18 cellular contexts compared by ENCODE assay signal in the genomic region with DNA sequence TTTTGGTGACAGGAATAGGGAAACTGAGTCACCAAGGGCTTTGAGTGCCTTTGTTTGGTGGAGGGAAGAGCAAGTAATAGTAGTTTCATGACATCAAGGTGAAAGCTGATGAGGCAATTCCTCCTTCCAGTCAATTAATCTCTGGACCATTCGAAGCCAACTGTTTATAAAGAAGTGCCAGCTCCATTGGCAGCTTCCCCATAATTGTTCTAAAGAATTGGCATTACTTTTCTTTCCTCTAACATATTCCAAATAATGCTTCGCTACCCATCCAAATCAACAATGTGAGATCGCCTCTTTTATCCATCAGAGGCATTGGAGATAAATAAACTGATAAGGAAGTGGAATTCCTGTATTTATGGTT.
"Had no signal": no experiment of that assay in that cellular context is flagged by ENCODE, and none has a peak within 500 bp of the region (broad histone marks: within the 10 kb centered on the region; RNA-seq: fewer than 3 reads in every experiment).

No MANE protein-coding gene starts in this region.

- DNase-seq: activated CD4-positive, alpha-beta memory T cell treated with anti-CD3 and anti-CD28 coated beads for 36 hours; activated CD4-positive, alpha-beta T cell treated with anti-CD3 and anti-CD28 coated beads for 48 hours; activated effector memory CD4-positive, alpha-beta T cell treated with Interleukin-2 at 50 U/mL for 16 hours; activated T-cell treated with anti-CD3 and anti-CD28 coated beads, Interleukin-2, amount 50 U/mL, for 72 hours; amygdala; effector CD8-positive, alpha-beta T cell; head of caudate nucleus; hypothalamus; midbrain; ovary; stimulated activated CD4-positive, alpha-beta T cell treated with anti-CD3 and anti-CD28 coated beads, Interleukin-12 subunit alpha, Interleukin-12 subunit beta, amount 100 ng/mL, for 4 hours; stomach; SW 1271; T-helper 17 cell had no signal

- H3K4me3 ChIP-seq: cardiac muscle cell, gastroesophageal sphincter, ovary, stomach, upper lobe of left lung had no signal

- H3K4me1 ChIP-seq: gastroesophageal sphincter, stomach had no signal

- H3K36me3 ChIP-seq: cardiac muscle cell, gastroesophageal sphincter, neutrophil, ovary, stomach, upper lobe of left lung had no signal

- H3K27ac ChIP-seq: cardiac muscle cell, gastroesophageal sphincter, neutrophil, ovary had no signal

- H3K27me3 ChIP-seq: gastroesophageal sphincter, neutrophil, ovary, stomach, upper lobe of left lung had no signal

- H3K9me3 ChIP-seq: gastroesophageal sphincter, neutrophil, ovary, stomach, upper lobe of left lung had no signal
